Comparison of ENCODE assay signal across 10 cellular contexts in genomic region chr14:93375673-93376156, GRCh38. TPM values are rescaled to one million over a fixed set of nuclear protein-coding genes. Genes with fewer than 3 reads are reported as not detected.
A peak's percentile ranks its signal among the peaks of the same experiment; 100 is the strongest.
DNase-seq lines count a peak whose midpoint lies in the region; ATAC-seq and TF ChIP-seq lines count a peak whose summit lies in the region.
"Had no signal": no experiment of that assay in that cellular context is flagged by ENCODE, and none has a peak within 500 bp of the region (broad histone marks: within the 10 kb centered on the region; RNA-seq: fewer than 3 reads in every experiment).

No MANE protein-coding gene starts in this region.

- no peak overlapping the region for H3K4me3 ChIP-seq in brain microvascular endothelial cell (ENCODE audit: low read depth, low read length)
- H3K4me3 ChIP-seq in suprapubic skin: no peak overlapping the region

- DNase-seq in brain microvascular endothelial cell: no peak
- no peak for DNase-seq in suprapubic skin (ENCODE audit: low spot score in 2 of 2)
- no peak for DNase-seq in activated CD4-positive, alpha-beta T cell treated with anti-CD3 and anti-CD28 coated beads for 48 hours
- DNase-seq in stimulated activated CD4-positive, alpha-beta T cell treated with anti-CD3 and anti-CD28 coated beads, Interleukin-4, amount 100 ng/mL, for 4 hours: no peak
- DNase-seq: retina had no signal

- in situ Hi-C loops in brain microvascular endothelial cell (cut with HindIII; ENCODE audit: low pct_ligation_motif_present, low sequenced_read_pairs): no loop called here

- TF ChIP-seq POLR2A in suprapubic skin (IDR thresholded peaks at IDR 0.05): no peak

- ATAC-seq in GM18868 (IDR thresholded peaks at IDR 0.05; ENCODE audit: unreplicated experiment): peak; percentile 90
- ATAC-seq in GM21723 (IDR thresholded peaks at IDR 0.05; ENCODE audit: unreplicated experiment): peak; percentile 94
- peak; percentile 93 for ATAC-seq in HG03442 (IDR thresholded peaks at IDR 0.05; ENCODE audit: unreplicated experiment)
- ATAC-seq in esophagus mucosa: peak; percentile 50

- H3K27ac ChIP-seq in brain microvascular endothelial cell: no peak overlapping the region
- H3K27ac ChIP-seq in suprapubic skin: no peak overlapping the region

- 84% methylated on average over 6 of the region's 6 CpGs for WGBS in suprapubic skin

- H3K27me3 ChIP-seq in brain microvascular endothelial cell (replicated peaks): no peaks in the 10 kb centered on the region
- H3K27me3 ChIP-seq in suprapubic skin: no peaks in the 10 kb centered on the region

- H3K4me1 ChIP-seq in suprapubic skin: no peaks in the 10 kb centered on the region

- TF ChIP-seq CTCF in brain microvascular endothelial cell (IDR thresholded peaks at IDR 0.05; ENCODE audit: low read depth, low read length, missing control alignments): no peak
- no peak for TF ChIP-seq CTCF in suprapubic skin (IDR thresholded peaks at IDR 0.05)

- H3K9me3 ChIP-seq in suprapubic skin: no peaks in the 10 kb centered on the region

- no peak for TF ChIP-seq EP300 in suprapubic skin (IDR thresholded peaks at IDR 0.05)

- H3K36me3 ChIP-seq in brain microvascular endothelial cell (replicated peaks) (no peaks in the 10 kb centered on the region), suprapubic skin (no peaks in the 10 kb centered on the region)

RNA-seq across cellular contexts. Expression of gene COX8C, which starts 28.7 kb away (rescaled TPM):
- total RNA-seq in esophagus mucosa (not detected), suprapubic skin (not detected)
- total RNA-seq: SK-MEL-5 had no signal

RNA-seq across cellular contexts. Expression of gene BTBD7, which starts 42.9 kb away (rescaled TPM):
- total RNA-seq in esophagus mucosa: 26.6 TPM
- total RNA-seq in suprapubic skin: 10 to 100 TPM; 18.8 to 27.0 (median 23.6) TPM

RNA-seq across cellular contexts. Expression of gene UNC79, which starts 55.0 kb away (rescaled TPM):
- total RNA-seq in esophagus mucosa (0.04 TPM), suprapubic skin (under 1 TPM in 1 of 4 donors, not detected in 3; 0.30 TPM)
